1 cellular context compared by ENCODE assay signal in genomic region chr9:112180387-112180881, GRCh38.
TF ChIP-seq lines count a peak whose summit lies in the region.

No MANE protein-coding gene starts in this region.

TF ChIP-seq in HepG2, 621 proteins besides CTCF, POLR2A, EP300 and RAD21 (continued from another document and continues in another):
- no peak for TF ChIP-seq KIAA2018 (CRISPR knock-in tag; IDR thresholded peaks at IDR 0.05; ENCODE audit: borderline replicate concordance)
- TF ChIP-seq ZBTB43 (CRISPR knock-in tag; conservative IDR thresholded peaks at IDR 0.05) = peak; percentile 84; the same call in 1 of the 2 replicates
- TF ChIP-seq GPN1 (CRISPR knock-in tag; IDR thresholded peaks at IDR 0.05; ENCODE audit: borderline replicate concordance) = no peak
- peak; percentile 10; the same call in 1 of the 2 replicates for TF ChIP-seq FOSL2 (CRISPR knock-in tag; IDR thresholded peaks at IDR 0.05)
- TF ChIP-seq MTA1 (CRISPR knock-in tag; IDR thresholded peaks at IDR 0.05; ENCODE audit: borderline replicate concordance) = no peak
- TF ChIP-seq ZBTB44 (CRISPR knock-in tag; IDR thresholded peaks at IDR 0.05) = no peak
- TF ChIP-seq KDM4B (CRISPR knock-in tag; IDR thresholded peaks at IDR 0.05) = peak; percentile 24; the same call in 1 of the 2 replicates
- peak; percentile 32; the same call in 1 of the 2 replicates for TF ChIP-seq GATAD2A (CRISPR knock-in tag; IDR thresholded peaks at IDR 0.05)
- TF ChIP-seq SOX13 (IDR thresholded peaks at IDR 0.05) = 0 out of 2 replicates have a peak, but pooled peaks have one; percentile 33
- TF ChIP-seq SOX13 (CRISPR knock-in tag; conservative IDR thresholded peaks at IDR 0.05 in 1 of 2, IDR thresholded peaks at IDR 0.05 in 1 of 2) = peak in 1 of 2 experiments; percentile 92; a peak in 2 of 4 replicates
- 0 out of 2 replicates have a peak, but pooled peaks have one; percentile 7 for TF ChIP-seq SIX4 (CRISPR knock-in tag; IDR thresholded peaks at IDR 0.05)
- peak; percentile 31; the same call in 1 of the 2 replicates for TF ChIP-seq CEBPG (CRISPR knock-in tag; IDR thresholded peaks at IDR 0.05)
- TF ChIP-seq ZBTB49 (CRISPR knock-in tag; IDR thresholded peaks at IDR 0.05; ENCODE audit: borderline replicate concordance) = no peak
- no peak for TF ChIP-seq ZSCAN21 (CRISPR knock-in tag; IDR thresholded peaks at IDR 0.05; ENCODE audit: borderline replicate concordance)
- peak; percentile 35; the same call in 1 of the 2 replicates for TF ChIP-seq NCOA2 (CRISPR knock-in tag; IDR thresholded peaks at IDR 0.05)
- TF ChIP-seq SOX5 (CRISPR knock-in tag; IDR thresholded peaks at IDR 0.05; ENCODE audit: borderline replicate concordance) = peak; percentile 85
- TF ChIP-seq ASH2L (IDR thresholded peaks at IDR 0.05; ENCODE audit: insufficient read length, low read depth, low read length) = no peak
- no peak for TF ChIP-seq MLLT10 (CRISPR knock-in tag; IDR thresholded peaks at IDR 0.05)
- TF ChIP-seq FUBP1 (CRISPR knock-in tag; IDR thresholded peaks at IDR 0.05; ENCODE audit: borderline replicate concordance) = no peak
- TF ChIP-seq MNT (IDR thresholded peaks at IDR 0.05) = peak; percentile 75
- TF ChIP-seq PATZ1 (CRISPR knock-in tag; IDR thresholded peaks at IDR 0.05) = peak; percentile 57
- TF ChIP-seq IKZF5 (CRISPR knock-in tag; IDR thresholded peaks at IDR 0.05) = 0 out of 2 replicates have a peak, but pooled peaks have one; percentile 31
- no peak for TF ChIP-seq ZSCAN5A (CRISPR knock-in tag; IDR thresholded peaks at IDR 0.05; ENCODE audit: borderline replicate concordance)
